In genomic region chr9:133403766-133404439, GRCh38 we compare ENCODE assay signal across 1 cellular context.
TF ChIP-seq lines count a peak whose summit lies in the region.

No MANE protein-coding gene starts in this region.

TF ChIP-seq in endothelial cell of umbilical vein, 7 proteins besides CTCF, POLR2A, EP300 and RAD21:
- TF ChIP-seq GATA2 (IDR thresholded peaks at IDR 0.05; ENCODE audit: insufficient read depth, insufficient read length, low read depth, low read length) = no peak
- TF ChIP-seq POLR2AphosphoS5 (IDR thresholded peaks at IDR 0.05; ENCODE audit: insufficient read depth, low read depth, low read length) = no peak
- TF ChIP-seq FOS (IDR thresholded peaks at IDR 0.05; ENCODE audit: borderline replicate concordance, insufficient read depth, low read length) = no peak
- TF ChIP-seq EZH2 (IDR thresholded peaks at IDR 0.05; ENCODE audit: borderline replicate concordance, low read depth, low read length, severe bottlenecking) = no peak
